8 cellular contexts compared by ENCODE assay signal in the genomic region with DNA sequence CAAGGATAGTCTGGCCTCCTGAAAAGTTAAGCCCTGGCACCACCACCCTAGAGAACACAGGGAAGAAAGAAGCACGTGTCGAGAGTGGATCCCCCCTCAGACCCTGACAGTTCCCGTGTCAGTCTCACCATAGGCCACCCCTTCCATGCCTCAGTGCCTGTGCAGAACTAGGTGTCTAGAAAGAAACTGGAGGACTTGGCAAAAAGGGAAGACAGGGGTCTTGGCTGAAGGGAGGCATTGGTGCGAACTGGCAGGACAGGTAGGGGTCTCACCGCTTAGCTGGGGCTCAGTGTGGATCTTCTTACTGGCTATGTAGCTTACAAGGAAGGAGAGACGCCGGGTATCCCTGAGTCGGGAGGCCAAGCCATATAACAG. TPM values are rescaled to one million over a fixed set of nuclear protein-coding genes. Genes with fewer than 3 reads are reported as not detected.
A peak's percentile ranks its signal among the peaks of the same experiment; 100 is the strongest.
DNase-seq lines count a peak whose midpoint lies in the region; ATAC-seq and TF ChIP-seq lines count a peak whose summit lies in the region.

No MANE protein-coding gene starts in this region.

- H3K36me3 Mint-ChIP-seq in effector memory CD8-positive, alpha-beta T cell (ENCODE audit: insufficient read depth): peaks cover 43% of the 10 kb centered on the region

- ATAC-seq in effector memory CD8-positive, alpha-beta T cell (replicated peaks): no peak
- no peak for ATAC-seq in GM21423 (IDR thresholded peaks at IDR 0.05; ENCODE audit: unreplicated experiment)

- peaks cover 25 to 29% of the 10 kb centered on the region in 2 donors for H3K4me1 Mint-ChIP-seq in effector memory CD8-positive, alpha-beta T cell (ENCODE audit: low read depth in 2 of 2)

- H3K4me3 ChIP-seq in BLaER1: peak overlapping the region; percentile 84
- peak overlapping the region; percentile 97 for H3K4me3 ChIP-seq in NB4 (ENCODE audit: low read depth, low read length)
- H3K4me3 ChIP-seq in neural cell (ENCODE audit: low read length): peak overlapping the region; percentile 97

- H3K4me1 ChIP-seq in BLaER1: peaks cover 32% of the 10 kb centered on the region

- no peak for TF ChIP-seq POLR2A in NB4 (IDR thresholded peaks at IDR 0.05; ENCODE audit: extremely low read depth, insufficient read length)

- H3K27me3 ChIP-seq in BLaER1 (no peaks in the 10 kb centered on the region), neural cell (ENCODE audit: insufficient read depth, low read depth, low read length) (no peaks in the 10 kb centered on the region)

- H3K79me2 ChIP-seq in neural cell (replicated peaks; ENCODE audit: insufficient read depth, low read length): peaks cover 10% of the 10 kb centered on the region

- no peak for DNase-seq in NB4 (ENCODE audit: low read depth)
- no peak for DNase-seq in effector memory CD8-positive, alpha-beta T cell
- no peak for DNase-seq in SIG-M5 (lab: John Stamatoyannopoulos, UW)
- DNase-seq in COR-L47 (lab: John Stamatoyannopoulos, UW): no peak
- DNase-seq in NCI-H2171 treated with DMSO at 0.1 percent for 48 hours (lab: John Stamatoyannopoulos, UW): no peak

- no peaks in the 10 kb centered on the region for H3K9me2 ChIP-seq in neural cell (ENCODE audit: insufficient read depth, low read length)

- H4K20me1 ChIP-seq in BLaER1 (no peaks in the 10 kb centered on the region), neural cell (ENCODE audit: insufficient read depth) (no peaks in the 10 kb centered on the region)

- no peaks in the 10 kb centered on the region for H3K27me3 Mint-ChIP-seq in effector memory CD8-positive, alpha-beta T cell

- H3K9me3 ChIP-seq in BLaER1 (no peaks in the 10 kb centered on the region), neural cell (ENCODE audit: low read length) (no peaks in the 10 kb centered on the region)

- H3K36me3 ChIP-seq in BLaER1 (peaks cover 78% of the 10 kb centered on the region), neural cell (ENCODE audit: insufficient read depth, low read length) (no peaks in the 10 kb centered on the region)

- H3K27ac Mint-ChIP-seq in effector memory CD8-positive, alpha-beta T cell: peak overlapping the region; percentile 97 to 99

- H3K4me3 Mint-ChIP-seq in effector memory CD8-positive, alpha-beta T cell: peak overlapping the region; percentile 99

- H3K27ac ChIP-seq in BLaER1 (peak overlapping the region; percentile 92), neural cell (ENCODE audit: low read length) (peak overlapping the region; percentile 70)

- H3K9me3 Mint-ChIP-seq in effector memory CD8-positive, alpha-beta T cell: no peaks in the 10 kb centered on the region

- no peak for TF ChIP-seq CTCF in NB4 (IDR thresholded peaks at IDR 0.05; ENCODE audit: low read depth, low read length)
- no peak for TF ChIP-seq CTCF in neural cell (IDR thresholded peaks at IDR 0.05; ENCODE audit: poor library complexity, severe bottlenecking)

- peaks cover 3% of the 10 kb centered on the region for H3F3A ChIP-seq in neural cell (ENCODE audit: insufficient read depth, low read length, poor library complexity, severe bottlenecking)

- TF ChIP-seq EP300 in neural cell (conservative IDR thresholded peaks at IDR 0.05; ENCODE audit: poor library complexity, severe bottlenecking): no peak

- H3K4me2 ChIP-seq in BLaER1 (peak overlapping the region; percentile 99), neural cell (ENCODE audit: low read length) (peak overlapping the region; percentile 92)

- peak overlapping the region; percentile 49 for H2AFZ ChIP-seq in neural cell (ENCODE audit: low read depth, low read length)

- H3K9ac ChIP-seq in BLaER1 (peak overlapping the region; percentile 94), neural cell (ENCODE audit: low read length) (peak overlapping the region; percentile 81)

- TF ChIP-seq RAD21 in neural cell (conservative IDR thresholded peaks at IDR 0.05): no peak

TF ChIP-seq in neural cell, 6 proteins besides CTCF, POLR2A, EP300 and RAD21:
- no peak for TF ChIP-seq EZH2 (IDR thresholded peaks at IDR 0.05; ENCODE audit: borderline replicate concordance, insufficient read depth, low read length, poor library complexity, severe bottlenecking)
- TF ChIP-seq POLR2AphosphoS5 (IDR thresholded peaks at IDR 0.05): no peak
- no peak for TF ChIP-seq MXI1 (conservative IDR thresholded peaks at IDR 0.05; ENCODE audit: poor library complexity, severe bottlenecking)
- TF ChIP-seq TAF1 (IDR thresholded peaks at IDR 0.05; ENCODE audit: low read depth): no peak
- no peak for TF ChIP-seq SMC3 (conservative IDR thresholded peaks at IDR 0.05; ENCODE audit: poor library complexity)
- TF ChIP-seq, protein P1, sequence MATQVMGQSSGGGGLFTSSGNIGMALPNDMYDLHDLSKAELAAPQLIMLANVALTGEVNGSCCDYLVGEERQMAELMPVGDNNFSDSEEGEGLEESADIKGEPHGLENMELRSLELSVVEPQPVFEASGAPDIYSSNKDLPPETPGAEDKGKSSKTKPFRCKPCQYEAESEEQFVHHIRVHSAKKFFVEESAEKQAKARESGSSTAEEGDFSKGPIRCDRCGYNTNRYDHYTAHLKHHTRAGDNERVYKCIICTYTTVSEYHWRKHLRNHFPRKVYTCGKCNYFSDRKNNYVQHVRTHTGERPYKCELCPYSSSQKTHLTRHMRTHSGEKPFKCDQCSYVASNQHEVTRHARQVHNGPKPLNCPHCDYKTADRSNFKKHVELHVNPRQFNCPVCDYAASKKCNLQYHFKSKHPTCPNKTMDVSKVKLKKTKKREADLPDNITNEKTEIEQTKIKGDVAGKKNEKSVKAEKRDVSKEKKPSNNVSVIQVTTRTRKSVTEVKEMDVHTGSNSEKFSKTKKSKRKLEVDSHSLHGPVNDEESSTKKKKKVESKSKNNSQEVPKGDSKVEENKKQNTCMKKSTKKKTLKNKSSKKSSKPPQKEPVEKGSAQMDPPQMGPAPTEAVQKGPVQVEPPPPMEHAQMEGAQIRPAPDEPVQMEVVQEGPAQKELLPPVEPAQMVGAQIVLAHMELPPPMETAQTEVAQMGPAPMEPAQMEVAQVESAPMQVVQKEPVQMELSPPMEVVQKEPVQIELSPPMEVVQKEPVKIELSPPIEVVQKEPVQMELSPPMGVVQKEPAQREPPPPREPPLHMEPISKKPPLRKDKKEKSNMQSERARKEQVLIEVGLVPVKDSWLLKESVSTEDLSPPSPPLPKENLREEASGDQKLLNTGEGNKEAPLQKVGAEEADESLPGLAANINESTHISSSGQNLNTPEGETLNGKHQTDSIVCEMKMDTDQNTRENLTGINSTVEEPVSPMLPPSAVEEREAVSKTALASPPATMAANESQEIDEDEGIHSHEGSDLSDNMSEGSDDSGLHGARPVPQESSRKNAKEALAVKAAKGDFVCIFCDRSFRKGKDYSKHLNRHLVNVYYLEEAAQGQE (IDR thresholded peaks at IDR 0.05; ENCODE audit: borderline replicate concordance): no peak

RNA-seq across cellular contexts. Expression of gene QARS1, which starts 0.5 kb away (rescaled TPM):
- polyA plus RNA-seq in neural cell: 174 and 212 TPM in 2 replicates
- 196 and 206 TPM in 2 replicates for polyA minus RNA-seq in neural cell

RNA-seq across cellular contexts. Expression of gene QRICH1, which starts 10.2 kb away (rescaled TPM):
- 87.5 and 122 TPM in 2 replicates for polyA plus RNA-seq in neural cell
- 197 and 304 TPM in 2 replicates for polyA minus RNA-seq in neural cell

RNA-seq across cellular contexts. Expression of gene USP19, which starts 16.6 kb away (rescaled TPM):
- 58.5 and 62.0 TPM in 2 replicates for polyA plus RNA-seq in neural cell
- 64.7 and 67.2 TPM in 2 replicates for polyA minus RNA-seq in neural cell

RNA-seq across cellular contexts. Expression of gene LAMB2, which starts 28.8 kb away (rescaled TPM):
- 2.0 and 15.9 TPM in 2 replicates for polyA plus RNA-seq in neural cell
- polyA minus RNA-seq in neural cell: 1.5 and 4.1 TPM in 2 replicates
